Comparison of ENCODE assay signal across 27 cellular contexts in the genomic region with DNA sequence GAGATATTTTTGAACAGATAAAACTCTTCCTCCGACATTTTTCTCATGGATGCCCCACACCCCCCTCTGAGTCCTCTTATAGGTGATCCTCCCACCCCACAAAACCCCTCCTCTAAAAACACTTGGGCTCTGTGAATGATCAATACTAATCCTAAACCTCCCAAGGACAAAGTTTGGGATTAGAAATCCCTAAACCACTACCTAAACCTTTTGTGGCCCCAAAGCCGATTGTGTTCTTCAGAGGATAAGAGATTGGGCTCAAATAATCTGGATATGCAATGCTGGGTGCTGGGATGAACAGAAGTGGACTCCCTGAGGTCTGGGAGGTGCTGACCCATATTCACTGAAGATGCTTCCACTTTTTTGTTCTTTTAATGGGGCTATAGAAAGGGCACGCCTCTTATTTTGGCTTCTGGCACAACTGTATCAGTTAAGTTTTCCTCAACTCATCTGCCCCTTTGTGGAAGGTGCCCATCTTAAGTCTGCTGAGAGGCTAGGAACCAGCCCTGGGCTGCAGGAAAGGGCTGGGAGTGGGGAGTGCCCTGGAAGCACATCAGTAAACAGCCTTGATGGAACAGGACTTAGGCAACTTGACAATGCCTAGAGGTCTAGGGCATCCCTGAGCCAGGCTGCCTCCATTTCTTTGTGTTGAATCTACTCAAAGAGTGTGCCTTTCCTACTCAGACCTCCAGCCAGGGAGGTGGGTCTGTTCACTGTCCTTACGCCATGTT. TPM values are rescaled to one million over a fixed set of nuclear protein-coding genes. Genes with fewer than 3 reads are reported as not detected.
"Had no signal": no experiment of that assay in that cellular context is flagged by ENCODE, and none has a peak within 500 bp of the region (broad histone marks: within the 10 kb centered on the region; RNA-seq: fewer than 3 reads in every experiment).

A gene with protein sequence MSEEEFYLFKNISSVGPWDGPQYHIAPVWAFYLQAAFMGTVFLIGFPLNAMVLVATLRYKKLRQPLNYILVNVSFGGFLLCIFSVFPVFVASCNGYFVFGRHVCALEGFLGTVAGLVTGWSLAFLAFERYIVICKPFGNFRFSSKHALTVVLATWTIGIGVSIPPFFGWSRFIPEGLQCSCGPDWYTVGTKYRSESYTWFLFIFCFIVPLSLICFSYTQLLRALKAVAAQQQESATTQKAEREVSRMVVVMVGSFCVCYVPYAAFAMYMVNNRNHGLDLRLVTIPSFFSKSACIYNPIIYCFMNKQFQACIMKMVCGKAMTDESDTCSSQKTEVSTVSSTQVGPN (minus strand): TSS at position 51 of the 731 bp plus-strand sequence. CDS start 13 bp downstream, at position 38.

- H3K27me3 ChIP-seq: foreskin keratinocyte, ovary, testis, uterus had no signal

- H3K27me3 Mint-ChIP-seq: activated CD4-positive, alpha-beta memory T cell treated with anti-CD3 and anti-CD28 coated beads for 36 hours had no signal

- DNase-seq: activated CD4-positive, alpha-beta memory T cell treated with anti-CD3 and anti-CD28 coated beads for 36 hours; activated CD4-positive, alpha-beta T cell treated with anti-CD3 and anti-CD28 coated beads for 48 hours; activated CD4-positive, CD25-positive, alpha-beta regulatory T cell; activated gamma-delta T cell; activated T-cell treated with anti-CD3 and anti-CD28 coated beads, Interleukin-2, amount 50 U/mL, for 72 hours; aorta; caudate nucleus; effector memory CD4-positive, alpha-beta T cell; foreskin keratinocyte; immature natural killer cell; naive thymus-derived CD4-positive, alpha-beta T cell; ovary; stimulated activated CD4-positive, alpha-beta T cell treated with anti-CD3 and anti-CD28 coated beads, Interleukin-2, amount 100 ng/mL, for 48 hours; stimulated activated CD8-positive, alpha-beta memory T cell treated with anti-CD3 and anti-CD28 coated beads, Interleukin-4, amount 100 ng/mL, for 48 hours; stimulated activated naive CD4-positive, alpha-beta T cell; testis; uterus had no signal

- H3K4me3 ChIP-seq: lung, ovary, prostate gland, testis, uterus had no signal

- H3K4me1 ChIP-seq: foreskin keratinocyte, testis, uterus had no signal

- H3K4me3 Mint-ChIP-seq: activated CD4-positive, alpha-beta memory T cell treated with anti-CD3 and anti-CD28 coated beads for 36 hours; immature natural killer cell; naive thymus-derived CD4-positive, alpha-beta T cell had no signal

- ATAC-seq: activated naive CD4-positive, alpha-beta T cell treated with anti-CD3 and anti-CD28 coated beads, Interleukin-2, amount 50 U/mL, for 72 hours; activated T-cell treated with anti-CD3 and anti-CD28 coated beads, Interleukin-2, amount 50 U/mL, for 72 hours; foreskin keratinocyte; naive thymus-derived CD4-positive, alpha-beta T cell had no signal

- H3K27ac Mint-ChIP-seq: activated CD4-positive, alpha-beta memory T cell treated with anti-CD3 and anti-CD28 coated beads for 36 hours; immature natural killer cell had no signal

- H3K36me3 ChIP-seq: ovary, prostate gland, uterus had no signal

- H3K9me3 ChIP-seq: ovary, prostate gland, testis, uterus had no signal

- H3K27ac ChIP-seq: foreskin keratinocyte, ovary, prostate gland, testis, uterus had no signal

- H3K4me1 Mint-ChIP-seq: brain; immature natural killer cell; naive thymus-derived CD4-positive, alpha-beta T cell had no signal

RNA-seq across cellular contexts. Expression of the gene that starts here (rescaled TPM):
- total RNA-seq: activated CD4-positive, alpha-beta memory T cell treated with anti-CD3 and anti-CD28 coated beads for 36 hours; activated naive CD4-positive, alpha-beta T cell treated with anti-CD3 and anti-CD28 coated beads, Interleukin-2, amount 50 U/mL, for 72 hours; activated T-cell treated with anti-CD3 and anti-CD28 coated beads, Interleukin-2, amount 50 U/mL, for 72 hours; aorta; dermis microvascular lymphatic vessel endothelial cell; foreskin keratinocyte; glomerular endothelial cell; kidney epithelial cell; left lobe of liver; lung; naive thymus-derived CD4-positive, alpha-beta T cell; ovary; prostate gland; testis; uterus had no signal
- polyA plus RNA-seq: adipose tissue; aorta; esophagus; foreskin keratinocyte; immature natural killer cell; lung; naive thymus-derived CD4-positive, alpha-beta T cell; ovary had no signal
